ENCODE assay signal across 22 cellular contexts in the genomic region with DNA sequence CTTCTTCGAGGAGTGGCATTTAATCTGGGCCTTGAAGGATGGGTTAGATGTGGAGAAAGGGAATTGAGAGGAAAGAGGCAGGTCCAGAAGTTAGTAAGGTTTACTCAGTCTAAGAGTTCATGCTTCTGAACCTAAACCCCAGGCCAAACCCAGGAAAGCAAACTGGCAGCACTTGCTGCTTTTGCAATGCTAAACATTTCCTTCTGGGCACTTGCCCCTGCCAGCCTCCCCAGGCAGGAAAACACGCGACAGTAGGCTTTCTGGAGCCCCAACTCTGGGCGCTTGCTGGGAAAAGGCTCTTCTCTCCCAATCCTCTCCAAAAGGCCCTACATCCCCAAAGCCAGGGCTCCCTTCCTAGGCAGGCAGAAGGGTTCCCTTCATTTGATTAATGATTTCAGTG. TPM values are rescaled to one million over a fixed set of nuclear protein-coding genes. Genes with fewer than 3 reads are reported as not detected.
DNase-seq lines count a peak whose midpoint lies in the region; ATAC-seq and TF ChIP-seq lines count a peak whose summit lies in the region.
"Had no signal": no experiment of that assay in that cellular context is flagged by ENCODE, and none has a peak within 500 bp of the region (broad histone marks: within the 10 kb centered on the region; RNA-seq: fewer than 3 reads in every experiment).

No MANE protein-coding gene starts in this region.

- H3K4me3 Mint-ChIP-seq in dendritic cell treated with granulocyte-macrophage colony-stimulating factor and Interleukin-4, amounts not matched to agents 40 ng/mL and 50 ng/mL, for 4 days = peak overlapping the region; percentile 18
- H3K4me3 Mint-ChIP-seq in neural crest cell = peak overlapping the region; percentile 32
- H3K4me3 Mint-ChIP-seq: activated B cell treated with CpG ODN at 0.5 μM for 24 hours; activated CD4-positive, alpha-beta memory T cell treated with anti-CD3 and anti-CD28 coated beads for 36 hours; activated naive CD8-positive, alpha-beta T cell treated with anti-CD3 and anti-CD28 coated beads, Interleukin-2, amount 50 U/mL, for 24 hours; T-helper 2 cell treated with Interferon-gamma antibody and Interleukin-4, amounts not matched to agents 5 μg/mL and 100 μg/mL, for 36 hours had no signal

- DNase-seq in MG63 (peak; percentile 65), neural crest cell (ENCODE audit: low read depth, low spot score) (no peak), thoracic aorta (ENCODE audit: low spot score) (no peak), midbrain (lab: John Stamatoyannopoulos, UW) (no peak), OCI-M2 (lab: John Stamatoyannopoulos, UW; ENCODE audit: unreplicated experiment) (no peak), GOT3 (lab: John Stamatoyannopoulos, UW) (no peak)
- DNase-seq: activated B cell treated with CpG ODN at 0.5 μM for 24 hours; activated CD4-positive, alpha-beta memory T cell treated with anti-CD3 and anti-CD28 coated beads for 36 hours; activated effector memory CD4-positive, alpha-beta T cell treated with Interleukin-2 at 50 U/mL for 16 hours; activated naive CD8-positive, alpha-beta T cell treated with anti-CD3 and anti-CD28 coated beads, Interleukin-2, amount 50 U/mL, for 24 hours; immature natural killer cell; NCI-H146; NCI-H2171 treated with DMSO at 0.1 percent for 48 hours; nucleus accumbens had no signal

- peak overlapping the region; percentile 12 for H3K27ac Mint-ChIP-seq in dendritic cell treated with granulocyte-macrophage colony-stimulating factor and Interleukin-4, amounts not matched to agents 40 ng/mL and 50 ng/mL, for 4 days
- H3K27ac Mint-ChIP-seq in neural crest cell (ENCODE audit: unreplicated experiment) = no peak overlapping the region
- H3K27ac Mint-ChIP-seq: activated B cell treated with CpG ODN at 0.5 μM for 24 hours; activated CD4-positive, alpha-beta memory T cell treated with anti-CD3 and anti-CD28 coated beads for 36 hours; activated naive CD8-positive, alpha-beta T cell treated with anti-CD3 and anti-CD28 coated beads, Interleukin-2, amount 50 U/mL, for 24 hours; T-helper 2 cell treated with Interferon-gamma antibody and Interleukin-4, amounts not matched to agents 5 μg/mL and 100 μg/mL, for 36 hours had no signal

- peaks cover 33 to 62% of the 10 kb centered on the region in 2 donors for H3K4me1 ChIP-seq in thoracic aorta (ENCODE audit: control insufficient read depth in 1 of 2, low read depth in 2 of 2)

- H3K27me3 ChIP-seq in MG63 (no peaks in the 10 kb centered on the region), thoracic aorta (replicated peaks; ENCODE audit: insufficient read depth) (no peaks in the 10 kb centered on the region)
- H3K27me3 ChIP-seq: right atrium auricular region had no signal

- peaks cover 48% of the 10 kb centered on the region for H3K36me3 Mint-ChIP-seq in dendritic cell treated with granulocyte-macrophage colony-stimulating factor and Interleukin-4, amounts not matched to agents 40 ng/mL and 50 ng/mL, for 4 days (ENCODE audit: low read depth)
- H3K36me3 Mint-ChIP-seq in neural crest cell (ENCODE audit: low read depth) = peaks cover 7% of the 10 kb centered on the region
- H3K36me3 Mint-ChIP-seq: activated CD4-positive, alpha-beta memory T cell treated with anti-CD3 and anti-CD28 coated beads for 36 hours; immature natural killer cell had no signal

- peaks cover 32% of the 10 kb centered on the region for H3K27me3 Mint-ChIP-seq in dendritic cell treated with granulocyte-macrophage colony-stimulating factor and Interleukin-4, amounts not matched to agents 40 ng/mL and 50 ng/mL, for 4 days
- peaks cover 38% of the 10 kb centered on the region for H3K27me3 Mint-ChIP-seq in neural crest cell (ENCODE audit: low read depth)

- H3K4me3 ChIP-seq in MG63 (no peak overlapping the region), thoracic aorta (peak overlapping the region; percentile 88)
- H3K4me3 ChIP-seq: K562, right atrium auricular region had no signal

- H3K36me3 ChIP-seq in MG63 = no peaks in the 10 kb centered on the region
- no peaks in the 10 kb centered on the region for H3K36me3 ChIP-seq in thoracic aorta
- H3K36me3 ChIP-seq: right atrium auricular region had no signal

- peaks cover 51% of the 10 kb centered on the region for H3K4me1 Mint-ChIP-seq in dendritic cell treated with granulocyte-macrophage colony-stimulating factor and Interleukin-4, amounts not matched to agents 40 ng/mL and 50 ng/mL, for 4 days (ENCODE audit: low read depth)
- peaks cover 16% of the 10 kb centered on the region for H3K4me1 Mint-ChIP-seq in neural crest cell

- intact Hi-C loops in dendritic cell treated with granulocyte-macrophage colony-stimulating factor and Interleukin-4, amounts not matched to agents 40 ng/mL and 50 ng/mL, for 4 days (cut with micrococcal nuclease) = loop anchor here (5.0 kb wide), 1 partner anchor 69 kb away; no protein-coding TSS in a partner anchor

- H3K9me3 Mint-ChIP-seq in dendritic cell treated with granulocyte-macrophage colony-stimulating factor and Interleukin-4, amounts not matched to agents 40 ng/mL and 50 ng/mL, for 4 days = no peaks in the 10 kb centered on the region
- no peaks in the 10 kb centered on the region for H3K9me3 Mint-ChIP-seq in neural crest cell
- H3K9me3 Mint-ChIP-seq: activated CD4-positive, alpha-beta memory T cell treated with anti-CD3 and anti-CD28 coated beads for 36 hours; activated naive CD8-positive, alpha-beta T cell treated with anti-CD3 and anti-CD28 coated beads, Interleukin-2, amount 50 U/mL, for 24 hours; immature natural killer cell; T-helper 2 cell treated with Interferon-gamma antibody and Interleukin-4, amounts not matched to agents 5 μg/mL and 100 μg/mL, for 36 hours had no signal

- TF ChIP-seq CTCF in neural crest cell (conservative IDR thresholded peaks at IDR 0.05) = no peak
- TF ChIP-seq CTCF in thoracic aorta (IDR thresholded peaks at IDR 0.05) = no peak

- ATAC-seq in thoracic aorta (ENCODE audit: insufficient number of reproducible peaks, low FRiP score, low read depth) = no peak
- ATAC-seq in GM19463 (IDR thresholded peaks at IDR 0.05; ENCODE audit: unreplicated experiment) = no peak
- ATAC-seq: activated naive CD8-positive, alpha-beta T cell treated with anti-CD3 and anti-CD28 coated beads, Interleukin-2, amount 50 U/mL, for 24 hours; HCT116; K562; left lobe of liver had no signal

- H3K9me3 ChIP-seq in MG63 (peaks cover 2% of the 10 kb centered on the region), thoracic aorta (no peaks in the 10 kb centered on the region)
- H3K9me3 ChIP-seq: right atrium auricular region had no signal

- peak overlapping the region; percentile 71 to 78 for H3K27ac ChIP-seq in thoracic aorta
- H3K27ac ChIP-seq: right atrium auricular region had no signal

RNA-seq across cellular contexts. Expression of gene OLFML2B, which starts 2.5 kb away (rescaled TPM):
- 0.20 TPM in 1 of 2 replicates, not detected in the other for total RNA-seq in MG63 (2014; rRNA removed; shearing (Covaris generic); ENCODE audit: low replicate concordance)
- total RNA-seq in neural crest cell (5.8 and 7.3 TPM in 2 replicates), thoracic aorta (10 to 100 TPM; 32.2 to 46.6 TPM)
- total RNA-seq: activated B cell treated with CpG ODN at 0.5 μM for 24 hours; activated CD4-positive, alpha-beta memory T cell treated with anti-CD3 and anti-CD28 coated beads for 36 hours; K562 had no signal

RNA-seq across cellular contexts. Expression of gene NOS1AP, which starts 48.4 kb away (rescaled TPM):
- total RNA-seq in MG63 (2014; rRNA removed; shearing (Covaris generic); ENCODE audit: low replicate concordance) = not detected in 2 replicates
- 7.0 and 7.1 TPM in 2 replicates for total RNA-seq in neural crest cell
- total RNA-seq in thoracic aorta = 10 to 100 TPM in 1 of 2 donors, 1 to 10 TPM in 1; 6.3 to 12.2 TPM
- total RNA-seq: activated B cell treated with CpG ODN at 0.5 μM for 24 hours, RPMI7951 had no signal
